In the genomic region with DNA sequence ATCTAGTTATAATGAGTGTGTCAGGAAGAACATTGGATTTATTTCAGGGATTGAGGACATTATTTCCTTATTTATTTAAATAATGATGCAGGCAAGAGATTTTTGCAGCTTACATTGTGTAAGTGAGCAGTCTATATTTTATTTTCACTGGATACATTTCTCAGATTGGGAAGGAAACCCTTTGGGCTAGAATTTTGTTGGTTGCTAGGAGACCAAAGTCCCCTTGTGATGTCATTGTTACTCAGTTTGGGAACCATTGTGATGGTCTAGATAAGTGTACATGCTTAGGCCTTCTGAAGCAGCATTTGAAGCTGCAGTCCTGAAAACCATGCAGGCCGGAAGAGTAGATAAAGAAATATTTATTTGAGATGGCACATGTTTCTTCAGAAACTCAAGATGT, we compare ENCODE assay signal across 12 cellular contexts. TPM values are rescaled to one million over a fixed set of nuclear protein-coding genes. Genes with fewer than 3 reads are reported as not detected.
"Had no signal": no experiment of that assay in that cellular context is flagged by ENCODE, and none has a peak within 500 bp of the region (broad histone marks: within the 10 kb centered on the region; RNA-seq: fewer than 3 reads in every experiment).

A gene with protein sequence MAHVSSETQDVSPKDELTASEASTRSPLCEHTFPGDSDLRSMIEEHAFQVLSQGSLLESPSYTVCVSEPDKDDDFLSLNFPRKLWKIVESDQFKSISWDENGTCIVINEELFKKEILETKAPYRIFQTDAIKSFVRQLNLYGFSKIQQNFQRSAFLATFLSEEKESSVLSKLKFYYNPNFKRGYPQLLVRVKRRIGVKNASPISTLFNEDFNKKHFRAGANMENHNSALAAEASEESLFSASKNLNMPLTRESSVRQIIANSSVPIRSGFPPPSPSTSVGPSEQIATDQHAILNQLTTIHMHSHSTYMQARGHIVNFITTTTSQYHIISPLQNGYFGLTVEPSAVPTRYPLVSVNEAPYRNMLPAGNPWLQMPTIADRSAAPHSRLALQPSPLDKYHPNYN (plus strand): TSS at position 301 of the 400 bp plus-strand sequence. CDS start 68 bp downstream, at position 369.

RNA-seq across cellular contexts. Expression of the gene that starts here (rescaled TPM):
- total RNA-seq: OCI-LY7, PC-3, PC-9, Peyer's patch, Right ventricle myocardium inferior, Right ventricle myocardium superior, RPMI7951, SJCRH30, SJSA1, SK-MEL-5, T-cell had no signal
- polyA plus RNA-seq: SK-N-SH had no signal
